ENCODE assay signal across 8 cellular contexts in genomic region chr2:165401285-165401852, GRCh38.
DNase-seq lines count a peak whose midpoint lies in the region; ATAC-seq, FAIRE-seq and TF ChIP-seq lines count a peak whose summit lies in the region.

No MANE protein-coding gene starts in this region.

- no peaks in the 10 kb centered on the region for H3K36me3 ChIP-seq in BJ (ENCODE audit: control insufficient read depth, insufficient read depth, low read length)
- H3K36me3 ChIP-seq in right lobe of liver = no peaks in the 10 kb centered on the region

- no peaks in the 10 kb centered on the region for H3K27me3 ChIP-seq in BJ (ENCODE audit: control insufficient read depth, insufficient read depth, low read length)
- no peaks in the 10 kb centered on the region for H3K27me3 ChIP-seq in right lobe of liver

- no peaks in the 10 kb centered on the region for H3K4me1 ChIP-seq in right lobe of liver

- no peak overlapping the region for H3K27ac Mint-ChIP-seq in MCF 10A (ENCODE audit: low read depth, unreplicated experiment)
- no peak overlapping the region for H3K27ac Mint-ChIP-seq in stimulated activated naive CD8-positive, alpha-beta T cell treated with anti-CD3 and anti-CD28 coated beads, Interleukin-15, amount 100 ng/mL, for 72 hours

- peaks cover 78% of the 10 kb centered on the region for H3K27me3 Mint-ChIP-seq in MCF 10A (ENCODE audit: insufficient read depth, unreplicated experiment)
- H3K27me3 Mint-ChIP-seq in stimulated activated naive CD8-positive, alpha-beta T cell treated with anti-CD3 and anti-CD28 coated beads, Interleukin-15, amount 100 ng/mL, for 72 hours = peaks cover 28% of the 10 kb centered on the region

- POLR2A ChIA-PET in BJ (lab: Charles Lee) = no interaction called here
- POLR2A ChIA-PET in MCF 10A (lab: Yijun Ruan, JAX) = no interaction called here

- H3K4me1 Mint-ChIP-seq in MCF 10A (ENCODE audit: insufficient read depth, unreplicated experiment) = no peaks in the 10 kb centered on the region
- peaks cover 15% of the 10 kb centered on the region for H3K4me1 Mint-ChIP-seq in stimulated activated naive CD8-positive, alpha-beta T cell treated with anti-CD3 and anti-CD28 coated beads, Interleukin-15, amount 100 ng/mL, for 72 hours

- intact Hi-C loops in MCF 10A (cut with micrococcal nuclease) = loop anchor here (1.0 to 10.0 kb wide), 4 partner anchors 297 to 551 kb away; partner anchors contain the start of gene TTC21B
- intact Hi-C loops in right lobe of liver (cut with DNase I) = loop anchor here in 1 of 2 donors (10.0 kb wide), 1 partner anchor 303 kb away; no protein-coding TSS in a partner anchor

- no peaks in the 10 kb centered on the region for H3K36me3 Mint-ChIP-seq in MCF 10A (ENCODE audit: insufficient read depth, unreplicated experiment)

- no peak overlapping the region for H3K4me3 Mint-ChIP-seq in MCF 10A (ENCODE audit: unreplicated experiment)
- H3K4me3 Mint-ChIP-seq in stimulated activated naive CD8-positive, alpha-beta T cell treated with anti-CD3 and anti-CD28 coated beads, Interleukin-15, amount 100 ng/mL, for 72 hours = no peak overlapping the region

- H3K9me3 Mint-ChIP-seq in MCF 10A (ENCODE audit: unreplicated experiment) = no peaks in the 10 kb centered on the region
- H3K9me3 Mint-ChIP-seq in stimulated activated naive CD8-positive, alpha-beta T cell treated with anti-CD3 and anti-CD28 coated beads, Interleukin-15, amount 100 ng/mL, for 72 hours = no peaks in the 10 kb centered on the region

- no peak for TF ChIP-seq POLR2A in right lobe of liver (IDR thresholded peaks at IDR 0.05)

- TF ChIP-seq CTCF in BJ (IDR thresholded peaks at IDR 0.05; ENCODE audit: insufficient read depth, low read depth, low read length) (peak; percentile 66), MCF 10A (IDR thresholded peaks at IDR 0.05; ENCODE audit: unreplicated experiment) (peak; percentile 61), right lobe of liver (IDR thresholded peaks at IDR 0.05) (peak; percentile 64 to 76 (median 74))

- WGBS in right lobe of liver (ENCODE audit: insufficient coverage, low coverage, low lambda C conversion rate, missing lambda C conversion rate) = under 1% methylated on average over 5 of the region's 5 CpGs

- DNase-seq in BJ (ENCODE audit: low read depth) = peak; percentile 22
- no peak for DNase-seq in GM18507 (ENCODE audit: extremely low spot score, insufficient read length, low read depth)
- peak; percentile 18 for DNase-seq in NCI-H510A (lab: John Stamatoyannopoulos, UW)
- DNase-seq in MCF 10A (ENCODE audit: unreplicated experiment) = peak; percentile 68
- DNase-seq in right lobe of liver = no peak
- no peak for DNase-seq in stimulated activated naive CD8-positive, alpha-beta T cell treated with anti-CD3 and anti-CD28 coated beads, Interleukin-15, amount 100 ng/mL, for 72 hours

- H3K27ac ChIP-seq in right lobe of liver = no peak overlapping the region

- peak; percentile 12 for FAIRE-seq in GM18507 (lab: Jason Lieb, UNC)

- CTCF ChIA-PET in BJ (lab: Yijun Ruan, JAX) = interaction anchor here (0.8 to 1.9 kb wide), 5 partner anchors 24 to 473 kb away, joined by 3 to 16 read pairs (median 5); no protein-coding TSS in a partner anchor
- CTCF ChIA-PET in MCF 10A (lab: Yijun Ruan, JAX) = interaction anchor here (0.5 to 5.9 kb wide), 20 partner anchors 9 to 663 kb away, joined by 3 to 60 read pairs (median 4); no protein-coding TSS in a partner anchor

- no peak overlapping the region for H3K4me3 ChIP-seq in BJ (ENCODE audit: low read depth, low read length)
- no peak overlapping the region for H3K4me3 ChIP-seq in right lobe of liver

- H3K9me3 ChIP-seq in right lobe of liver = no peaks in the 10 kb centered on the region

- no TSS peak for BruUV-seq in MCF 10A (replicated peaks; lab: Mats Ljungman, UMichigan)

- ATAC-seq in HG03442 (IDR thresholded peaks at IDR 0.05; ENCODE audit: unreplicated experiment) (peak; percentile 63), right lobe of liver (peak; percentile 61 to 84 (median 79)), HG02981 (IDR thresholded peaks at IDR 0.05; ENCODE audit: unreplicated experiment) (no peak)
- ATAC-seq in stimulated activated naive CD8-positive, alpha-beta T cell treated with anti-CD3 and anti-CD28 coated beads, Interleukin-15, amount 100 ng/mL, for 72 hours = no peak

Comparison
In these comparisons a context has a peak if more than half of its experiments do, and no peak if none do; other contexts are left out.
1. DNase-seq: peak in BJ (single experiment), NCI-H510A (single experiment) and MCF 10A (single experiment); none in GM18507 (single experiment), right lobe of liver (0 of 3) and stimulated activated naive CD8-positive, alpha-beta T cell treated with anti-CD3 and anti-CD28 coated beads, Interleukin-15, amount 100 ng/mL, for 72 hours (0 of 2).
2. ATAC-seq: peak in HG03442 (single experiment) and right lobe of liver (4 of 4); none in HG02981 (single experiment) and stimulated activated naive CD8-positive, alpha-beta T cell treated with anti-CD3 and anti-CD28 coated beads, Interleukin-15, amount 100 ng/mL, for 72 hours (single experiment).
3. Peak in every context shown above with its lines, with median percentiles within 50 percentile points of each other: CTCF ChIP-seq.